8 cellular contexts compared by ENCODE assay signal in genomic region chr5:77776606-77777206, GRCh38. TPM values are rescaled to one million over a fixed set of nuclear protein-coding genes. Genes with fewer than 3 reads are reported as not detected.
DNase-seq lines count a peak whose midpoint lies in the region; ATAC-seq, FAIRE-seq and TF ChIP-seq lines count a peak whose summit lies in the region.

No MANE protein-coding gene starts in this region.

- H3K27ac Mint-ChIP-seq in activated naive CD8-positive, alpha-beta T cell treated with anti-CD3 and anti-CD28 coated beads for 36 hours, result peak overlapping the region; percentile 95

- no peak for ATAC-seq in Right ventricle myocardium superior (ENCODE audit: poor library complexity)
- ATAC-seq in lung (ENCODE audit: insufficient read depth, low FRiP score), result no peak

- TF ChIP-seq CTCF in cardiac muscle cell (IDR thresholded peaks at IDR 0.05; ENCODE audit: low read depth, low read length), result no peak
- no peak for TF ChIP-seq CTCF in lung (IDR thresholded peaks at IDR 0.05; ENCODE audit: control extremely low read depth, extremely low read depth)
- no peak for TF ChIP-seq CTCF in uterus (IDR thresholded peaks at IDR 0.05)

- no peak for FAIRE-seq in GM19239 (lab: Jason Lieb, UNC)

- H3K36me3 ChIP-seq in cardiac muscle cell (no peaks in the 10 kb centered on the region), lung (ENCODE audit: control insufficient read depth in 2 of 2, insufficient read depth in 2 of 2, low read length in 2 of 2) (no peaks in the 10 kb centered on the region), uterus (no peaks in the 10 kb centered on the region)

- H3K9me3 Mint-ChIP-seq in activated naive CD8-positive, alpha-beta T cell treated with anti-CD3 and anti-CD28 coated beads for 36 hours, result no peaks in the 10 kb centered on the region

- H3K4me3 Mint-ChIP-seq in activated naive CD8-positive, alpha-beta T cell treated with anti-CD3 and anti-CD28 coated beads for 36 hours, result peak overlapping the region; percentile 85

- whole genome bisulfite sequencing in lung, 2 donors, result 30 to 39% methylated on average over 11 of the region's 11 CpGs

- H3K4me1 ChIP-seq in cardiac muscle cell (ENCODE audit: low read depth) (peaks cover 27% of the 10 kb centered on the region), lung (ENCODE audit: control insufficient read depth in 2 of 2, insufficient read depth in 2 of 2, low read length in 2 of 2) (peaks cover 0 to 14% of the 10 kb centered on the region in 2 donors), uterus (peaks cover 0 to 4% of the 10 kb centered on the region in 2 donors)

- H3K36me3 Mint-ChIP-seq in activated naive CD8-positive, alpha-beta T cell treated with anti-CD3 and anti-CD28 coated beads for 36 hours, result peaks cover 22% of the 10 kb centered on the region

- peaks cover 3% of the 10 kb centered on the region for H3K27me3 Mint-ChIP-seq in activated naive CD8-positive, alpha-beta T cell treated with anti-CD3 and anti-CD28 coated beads for 36 hours

- H3K27me3 ChIP-seq in cardiac muscle cell (no peaks in the 10 kb centered on the region), lung (ENCODE audit: control insufficient read depth, insufficient read depth) (no peaks in the 10 kb centered on the region), uterus (no peaks in the 10 kb centered on the region)

- H3K9me3 ChIP-seq in cardiac muscle cell (ENCODE audit: low read depth) (no peaks in the 10 kb centered on the region), lung (ENCODE audit: control insufficient read depth in 2 of 2, insufficient read depth in 1 of 2, low read length in 1 of 2) (no peaks in the 10 kb centered on the region), uterus (no peaks in the 10 kb centered on the region)

- H3K27ac ChIP-seq in cardiac muscle cell (no peak overlapping the region), lung (ENCODE audit: low read depth in 1 of 2, low read length in 1 of 2) (peak overlapping the region; percentile 91 to 98), uterus (peak overlapping the region; percentile 86 to 97)

- intact Hi-C loops in Right ventricle myocardium superior (cut with DNase I) (no loop called here), uterus (cut with DNase I; ENCODE audit: low total_unique reads) (no loop called here), posterior vena cava (cut with DNase I) (no loop called here)

- DNase-seq in cardiac muscle cell (ENCODE audit: low read depth in 1 of 2, low spot score in 1 of 2) (no peak), Right ventricle myocardium superior (no peak), lung (ENCODE audit: low spot score) (no peak), uterus (no peak), GM19239 (ENCODE audit: insufficient read length, low spot score) (no peak), posterior vena cava (ENCODE audit: low spot score) (no peak), CD1c-positive myeloid dendritic cell (ENCODE audit: extremely low spot score) (no peak)
- no peak for DNase-seq in activated naive CD8-positive, alpha-beta T cell treated with anti-CD3 and anti-CD28 coated beads for 36 hours

- peaks cover 47% of the 10 kb centered on the region for H3K4me1 Mint-ChIP-seq in activated naive CD8-positive, alpha-beta T cell treated with anti-CD3 and anti-CD28 coated beads for 36 hours

- no peak for TF ChIP-seq POLR2A in uterus (IDR thresholded peaks at IDR 0.05)

- H3K4me3 ChIP-seq in cardiac muscle cell (peak overlapping the region; percentile 44), lung (peak overlapping the region; percentile 70), uterus (peak overlapping the region; percentile 62 to 68)

RNA-seq across cellular contexts. Expression of gene TBCA, which starts 0.6 kb away (rescaled TPM):
- total RNA-seq in cardiac muscle cell, result 218 and 245 TPM in 2 replicates
- polyA plus RNA-seq in cardiac muscle cell, result 287 and 318 TPM in 2 replicates
- total RNA-seq in Right ventricle myocardium superior, result 114 TPM
- 100 to 1,000 TPM; 220 to 233 TPM for total RNA-seq in activated naive CD8-positive, alpha-beta T cell treated with anti-CD3 and anti-CD28 coated beads for 36 hours
- total RNA-seq in lung, result 100 to 1,000 TPM; 122 to 153 TPM
- 100 to 1,000 TPM; 156 to 248 TPM for polyA plus RNA-seq in lung
- total RNA-seq in uterus, result 100 to 1,000 TPM in 3 of 4 donors, 10 to 100 TPM in 1; 64.6 to 178 (median 158) TPM
- 100 to 1,000 TPM; 111 to 133 TPM for total RNA-seq in posterior vena cava
